ENCODE assay signal across 1 cellular context in genomic region chr5:157730900-157731271, GRCh38.
TF ChIP-seq lines count a peak whose summit lies in the region.

No MANE protein-coding gene starts in this region.

TF ChIP-seq in SK-N-SH, 30 proteins besides CTCF, POLR2A, EP300 and RAD21 (continued from another document):
- TF ChIP-seq ZBTB33 (IDR thresholded peaks at IDR 0.05; ENCODE audit: borderline replicate concordance, low read depth) (no peak), FOXJ3 (CRISPR knock-in tag; IDR thresholded peaks at IDR 0.05) (no peak), PBX3 (IDR thresholded peaks at IDR 0.05) (no peak), MXI1 (IDR thresholded peaks at IDR 0.05; ENCODE audit: low read depth, low read length) (no peak), YY1 (IDR thresholded peaks at IDR 0.05; ENCODE audit: low read depth) (no peak), MEF2A (IDR thresholded peaks at IDR 0.05; ENCODE audit: borderline replicate concordance, low read depth) (no peak)
